Comparison of ENCODE assay signal across 1 cellular context in the genomic region with DNA sequence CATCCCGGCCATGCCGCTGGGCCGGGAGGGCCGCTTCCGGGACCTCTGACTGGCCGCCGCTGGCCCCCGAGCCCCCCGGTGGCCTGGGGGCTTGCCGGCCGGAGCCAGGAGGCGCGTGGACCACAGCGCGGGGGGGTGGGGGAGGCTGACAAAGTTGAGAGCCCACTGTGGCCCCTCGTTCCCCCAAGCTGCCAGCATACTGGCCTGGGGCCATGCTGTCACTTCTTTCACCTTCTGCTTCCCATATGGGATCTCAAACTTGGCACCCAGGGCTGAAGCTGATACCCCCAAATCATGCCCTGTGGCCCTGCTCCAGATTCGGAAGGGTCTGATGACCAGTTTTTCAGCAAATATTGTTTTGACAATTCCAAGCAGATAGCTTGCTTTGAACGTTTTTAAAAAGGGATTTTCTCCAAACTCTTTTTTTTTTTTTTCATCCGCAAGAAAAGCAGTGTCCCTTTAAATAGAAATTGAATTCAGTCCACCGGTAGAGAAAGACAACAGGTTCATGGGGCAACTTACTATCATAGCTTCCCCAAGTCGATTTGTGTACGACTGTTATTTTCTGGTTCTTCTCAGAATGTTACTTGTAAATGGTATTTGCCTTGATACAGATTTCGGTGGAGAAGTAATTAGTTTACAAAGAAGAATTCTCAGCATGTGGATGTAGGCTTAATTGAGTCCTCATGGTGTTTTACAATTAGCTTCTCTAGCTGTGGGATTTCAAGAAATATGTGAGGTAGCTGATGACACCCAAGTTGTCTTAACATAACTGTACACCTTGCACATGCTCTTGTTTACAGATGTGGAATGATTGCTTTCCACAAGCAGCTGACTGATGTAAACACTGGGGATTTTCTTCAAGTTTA.
TF ChIP-seq lines count a peak whose summit lies in the region.

No MANE protein-coding gene starts in this region.

TF ChIP-seq in K562, 482 proteins besides CTCF, POLR2A, EP300 and RAD21 (continued from another document and continues in another):
- TF ChIP-seq, protein P1, sequence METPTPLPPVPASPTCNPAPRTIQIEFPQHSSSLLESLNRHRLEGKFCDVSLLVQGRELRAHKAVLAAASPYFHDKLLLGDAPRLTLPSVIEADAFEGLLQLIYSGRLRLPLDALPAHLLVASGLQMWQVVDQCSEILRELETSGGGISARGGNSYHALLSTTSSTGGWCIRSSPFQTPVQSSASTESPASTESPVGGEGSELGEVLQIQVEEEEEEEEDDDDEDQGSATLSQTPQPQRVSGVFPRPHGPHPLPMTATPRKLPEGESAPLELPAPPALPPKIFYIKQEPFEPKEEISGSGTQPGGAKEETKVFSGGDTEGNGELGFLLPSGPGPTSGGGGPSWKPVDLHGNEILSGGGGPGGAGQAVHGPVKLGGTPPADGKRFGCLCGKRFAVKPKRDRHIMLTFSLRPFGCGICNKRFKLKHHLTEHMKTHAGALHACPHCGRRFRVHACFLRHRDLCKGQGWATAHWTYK (CRISPR knock-in tag; IDR thresholded peaks at IDR 0.05) = no peak
- no peak for TF ChIP-seq ARHGAP35 (IDR thresholded peaks at IDR 0.05; ENCODE audit: partially characterized antibody)
- no peak for TF ChIP-seq BRD9 (IDR thresholded peaks at IDR 0.05; ENCODE audit: low read depth, partially characterized antibody)
- no peak for TF ChIP-seq GTF2E2 (tag; IDR thresholded peaks at IDR 0.05)
- TF ChIP-seq SUPT5H (IDR thresholded peaks at IDR 0.05) = no peak
- TF ChIP-seq MCM3 (IDR thresholded peaks at IDR 0.05) = no peak
- TF ChIP-seq, protein P2, sequence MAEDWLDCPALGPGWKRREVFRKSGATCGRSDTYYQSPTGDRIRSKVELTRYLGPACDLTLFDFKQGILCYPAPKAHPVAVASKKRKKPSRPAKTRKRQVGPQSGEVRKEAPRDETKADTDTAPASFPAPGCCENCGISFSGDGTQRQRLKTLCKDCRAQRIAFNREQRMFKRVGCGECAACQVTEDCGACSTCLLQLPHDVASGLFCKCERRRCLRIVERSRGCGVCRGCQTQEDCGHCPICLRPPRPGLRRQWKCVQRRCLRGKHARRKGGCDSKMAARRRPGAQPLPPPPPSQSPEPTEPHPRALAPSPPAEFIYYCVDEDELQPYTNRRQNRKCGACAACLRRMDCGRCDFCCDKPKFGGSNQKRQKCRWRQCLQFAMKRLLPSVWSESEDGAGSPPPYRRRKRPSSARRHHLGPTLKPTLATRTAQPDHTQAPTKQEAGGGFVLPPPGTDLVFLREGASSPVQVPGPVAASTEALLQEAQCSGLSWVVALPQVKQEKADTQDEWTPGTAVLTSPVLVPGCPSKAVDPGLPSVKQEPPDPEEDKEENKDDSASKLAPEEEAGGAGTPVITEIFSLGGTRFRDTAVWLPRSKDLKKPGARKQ (CRISPR knock-in tag; IDR thresholded peaks at IDR 0.05) = no peak
- TF ChIP-seq MCM5 (IDR thresholded peaks at IDR 0.05; ENCODE audit: low read depth) = no peak
- no peak for TF ChIP-seq ZNF830 (CRISPR knock-in tag; IDR thresholded peaks at IDR 0.05)
- TF ChIP-seq, protein P3, sequence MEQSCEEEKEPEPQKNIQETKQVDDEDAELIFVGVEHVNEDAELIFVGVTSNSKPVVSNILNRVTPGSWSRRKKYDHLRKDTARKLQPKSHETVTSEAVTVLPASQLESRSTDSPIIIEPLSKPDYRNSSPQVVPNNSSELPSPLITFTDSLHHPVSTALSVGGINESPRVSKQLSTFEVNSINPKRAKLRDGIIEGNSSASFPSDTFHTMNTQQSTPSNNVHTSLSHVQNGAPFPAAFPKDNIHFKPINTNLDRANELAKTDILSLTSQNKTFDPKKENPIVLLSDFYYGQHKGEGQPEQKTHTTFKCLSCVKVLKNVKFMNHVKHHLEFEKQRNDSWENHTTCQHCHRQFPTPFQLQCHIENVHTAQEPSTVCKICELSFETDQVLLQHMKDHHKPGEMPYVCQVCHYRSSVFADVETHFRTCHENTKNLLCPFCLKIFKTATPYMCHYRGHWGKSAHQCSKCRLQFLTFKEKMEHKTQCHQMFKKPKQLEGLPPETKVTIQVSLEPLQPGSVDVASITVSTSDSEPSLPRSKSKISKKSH (CRISPR knock-in tag; IDR thresholded peaks at IDR 0.05) = no peak
- no peak for TF ChIP-seq HLTF (IDR thresholded peaks at IDR 0.05)
- no peak for TF ChIP-seq ZSCAN32 (CRISPR knock-in tag; IDR thresholded peaks at IDR 0.05)
- peak; percentile 46 to 51 for TF ChIP-seq NRF1 (conservative IDR thresholded peaks at IDR 0.05 in 1 of 2, IDR thresholded peaks at IDR 0.05 in 1 of 2)
- TF ChIP-seq, protein P4, sequence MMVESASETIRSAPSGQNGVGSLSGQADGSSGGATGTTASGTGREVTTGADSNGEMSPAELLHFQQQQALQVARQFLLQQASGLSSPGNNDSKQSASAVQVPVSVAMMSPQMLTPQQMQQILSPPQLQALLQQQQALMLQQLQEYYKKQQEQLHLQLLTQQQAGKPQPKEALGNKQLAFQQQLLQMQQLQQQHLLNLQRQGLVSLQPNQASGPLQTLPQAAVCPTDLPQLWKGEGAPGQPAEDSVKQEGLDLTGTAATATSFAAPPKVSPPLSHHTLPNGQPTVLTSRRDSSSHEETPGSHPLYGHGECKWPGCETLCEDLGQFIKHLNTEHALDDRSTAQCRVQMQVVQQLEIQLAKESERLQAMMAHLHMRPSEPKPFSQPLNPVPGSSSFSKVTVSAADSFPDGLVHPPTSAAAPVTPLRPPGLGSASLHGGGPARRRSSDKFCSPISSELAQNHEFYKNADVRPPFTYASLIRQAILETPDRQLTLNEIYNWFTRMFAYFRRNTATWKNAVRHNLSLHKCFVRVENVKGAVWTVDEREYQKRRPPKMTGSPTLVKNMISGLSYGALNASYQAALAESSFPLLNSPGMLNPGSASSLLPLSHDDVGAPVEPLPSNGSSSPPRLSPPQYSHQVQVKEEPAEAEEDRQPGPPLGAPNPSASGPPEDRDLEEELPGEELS (CRISPR knock-in tag; IDR thresholded peaks at IDR 0.05; ENCODE audit: borderline replicate concordance) = no peak
- TF ChIP-seq NFIX (CRISPR knock-in tag; IDR thresholded peaks at IDR 0.05; ENCODE audit: low read depth) = no peak
- no peak; the same call in 1 of the 2 replicates for TF ChIP-seq MTA1 (IDR thresholded peaks at IDR 0.05; ENCODE audit: borderline replicate concordance)
- TF ChIP-seq TOE1 (IDR thresholded peaks at IDR 0.05; ENCODE audit: borderline replicate concordance) = no peak
- TF ChIP-seq TOE1 (CRISPR knock-in tag; IDR thresholded peaks at IDR 0.05; ENCODE audit: borderline replicate concordance, low read depth) = no peak
- TF ChIP-seq ZNF644 (tag; IDR thresholded peaks at IDR 0.05; ENCODE audit: low read depth) = no peak
- TF ChIP-seq, protein P5, sequence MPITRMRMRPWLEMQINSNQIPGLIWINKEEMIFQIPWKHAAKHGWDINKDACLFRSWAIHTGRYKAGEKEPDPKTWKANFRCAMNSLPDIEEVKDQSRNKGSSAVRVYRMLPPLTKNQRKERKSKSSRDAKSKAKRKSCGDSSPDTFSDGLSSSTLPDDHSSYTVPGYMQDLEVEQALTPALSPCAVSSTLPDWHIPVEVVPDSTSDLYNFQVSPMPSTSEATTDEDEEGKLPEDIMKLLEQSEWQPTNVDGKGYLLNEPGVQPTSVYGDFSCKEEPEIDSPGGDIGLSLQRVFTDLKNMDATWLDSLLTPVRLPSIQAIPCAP (CRISPR knock-in tag; IDR thresholded peaks at IDR 0.05; ENCODE audit: borderline replicate concordance) = no peak
- TF ChIP-seq, protein P6, sequence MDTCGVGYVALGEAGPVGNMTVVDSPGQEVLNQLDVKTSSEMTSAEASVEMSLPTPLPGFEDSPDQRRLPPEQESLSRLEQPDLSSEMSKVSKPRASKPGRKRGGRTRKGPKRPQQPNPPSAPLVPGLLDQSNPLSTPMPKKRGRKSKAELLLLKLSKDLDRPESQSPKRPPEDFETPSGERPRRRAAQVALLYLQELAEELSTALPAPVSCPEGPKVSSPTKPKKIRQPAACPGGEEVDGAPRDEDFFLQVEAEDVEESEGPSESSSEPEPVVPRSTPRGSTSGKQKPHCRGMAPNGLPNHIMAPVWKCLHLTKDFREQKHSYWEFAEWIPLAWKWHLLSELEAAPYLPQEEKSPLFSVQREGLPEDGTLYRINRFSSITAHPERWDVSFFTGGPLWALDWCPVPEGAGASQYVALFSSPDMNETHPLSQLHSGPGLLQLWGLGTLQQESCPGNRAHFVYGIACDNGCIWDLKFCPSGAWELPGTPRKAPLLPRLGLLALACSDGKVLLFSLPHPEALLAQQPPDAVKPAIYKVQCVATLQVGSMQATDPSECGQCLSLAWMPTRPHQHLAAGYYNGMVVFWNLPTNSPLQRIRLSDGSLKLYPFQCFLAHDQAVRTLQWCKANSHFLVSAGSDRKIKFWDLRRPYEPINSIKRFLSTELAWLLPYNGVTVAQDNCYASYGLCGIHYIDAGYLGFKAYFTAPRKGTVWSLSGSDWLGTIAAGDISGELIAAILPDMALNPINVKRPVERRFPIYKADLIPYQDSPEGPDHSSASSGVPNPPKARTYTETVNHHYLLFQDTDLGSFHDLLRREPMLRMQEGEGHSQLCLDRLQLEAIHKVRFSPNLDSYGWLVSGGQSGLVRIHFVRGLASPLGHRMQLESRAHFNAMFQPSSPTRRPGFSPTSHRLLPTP (IDR thresholded peaks at IDR 0.05; ENCODE audit: borderline replicate concordance, extremely low read depth, insufficient read length) = no peak
- no peak for TF ChIP-seq ZZZ3 (IDR thresholded peaks at IDR 0.05)
- no peak for TF ChIP-seq RFX1 (IDR thresholded peaks at IDR 0.05)
- no peak for TF ChIP-seq PHTF2 (CRISPR knock-in tag; IDR thresholded peaks at IDR 0.05)
- TF ChIP-seq TCF3 (CRISPR knock-in tag; IDR thresholded peaks at IDR 0.05) = peak; percentile 27; the same call in 1 of the 2 replicates
- TF ChIP-seq STAG1 (CRISPR knock-in tag; IDR thresholded peaks at IDR 0.05; ENCODE audit: borderline replicate concordance) = no peak
- TF ChIP-seq, protein P7, sequence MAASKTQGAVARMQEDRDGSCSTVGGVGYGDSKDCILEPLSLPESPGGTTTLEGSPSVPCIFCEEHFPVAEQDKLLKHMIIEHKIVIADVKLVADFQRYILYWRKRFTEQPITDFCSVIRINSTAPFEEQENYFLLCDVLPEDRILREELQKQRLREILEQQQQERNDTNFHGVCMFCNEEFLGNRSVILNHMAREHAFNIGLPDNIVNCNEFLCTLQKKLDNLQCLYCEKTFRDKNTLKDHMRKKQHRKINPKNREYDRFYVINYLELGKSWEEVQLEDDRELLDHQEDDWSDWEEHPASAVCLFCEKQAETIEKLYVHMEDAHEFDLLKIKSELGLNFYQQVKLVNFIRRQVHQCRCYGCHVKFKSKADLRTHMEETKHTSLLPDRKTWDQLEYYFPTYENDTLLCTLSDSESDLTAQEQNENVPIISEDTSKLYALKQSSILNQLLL (CRISPR knock-in tag; IDR thresholded peaks at IDR 0.05; ENCODE audit: borderline replicate concordance) = no peak
- TF ChIP-seq ZNF3 (CRISPR knock-in tag; IDR thresholded peaks at IDR 0.05) = no peak
- TF ChIP-seq ZNF24 (IDR thresholded peaks at IDR 0.05) = peak; percentile 27; the same call in 1 of the 2 replicates
- TF ChIP-seq, protein P8, sequence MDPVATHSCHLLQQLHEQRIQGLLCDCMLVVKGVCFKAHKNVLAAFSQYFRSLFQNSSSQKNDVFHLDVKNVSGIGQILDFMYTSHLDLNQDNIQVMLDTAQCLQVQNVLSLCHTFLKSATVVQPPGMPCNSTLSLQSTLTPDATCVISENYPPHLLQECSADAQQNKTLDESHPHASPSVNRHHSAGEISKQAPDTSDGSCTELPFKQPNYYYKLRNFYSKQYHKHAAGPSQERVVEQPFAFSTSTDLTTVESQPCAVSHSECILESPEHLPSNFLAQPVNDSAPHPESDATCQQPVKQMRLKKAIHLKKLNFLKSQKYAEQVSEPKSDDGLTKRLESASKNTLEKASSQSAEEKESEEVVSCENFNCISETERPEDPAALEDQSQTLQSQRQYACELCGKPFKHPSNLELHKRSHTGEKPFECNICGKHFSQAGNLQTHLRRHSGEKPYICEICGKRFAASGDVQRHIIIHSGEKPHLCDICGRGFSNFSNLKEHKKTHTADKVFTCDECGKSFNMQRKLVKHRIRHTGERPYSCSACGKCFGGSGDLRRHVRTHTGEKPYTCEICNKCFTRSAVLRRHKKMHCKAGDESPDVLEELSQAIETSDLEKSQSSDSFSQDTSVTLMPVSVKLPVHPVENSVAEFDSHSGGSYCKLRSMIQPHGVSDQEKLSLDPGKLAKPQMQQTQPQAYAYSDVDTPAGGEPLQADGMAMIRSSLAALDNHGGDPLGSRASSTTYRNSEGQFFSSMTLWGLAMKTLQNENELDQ (CRISPR knock-in tag; IDR thresholded peaks at IDR 0.05; ENCODE audit: borderline replicate concordance) = no peak
- TF ChIP-seq TAF9B (IDR thresholded peaks at IDR 0.05; ENCODE audit: partially characterized antibody) = no peak
- no peak for TF ChIP-seq SIRT6 (IDR thresholded peaks at IDR 0.05; ENCODE audit: low read depth, low read length)
- 0 out of 2 replicates have a peak, but pooled peaks have one; percentile 7 for TF ChIP-seq FOSL1 (tag; conservative IDR thresholded peaks at IDR 0.05)
- TF ChIP-seq STAT5A (IDR thresholded peaks at IDR 0.05; ENCODE audit: borderline replicate concordance, low read length) = peak; percentile 46
- peak; percentile 50; the same call in 1 of the 2 replicates for TF ChIP-seq BHLHE40 (IDR thresholded peaks at IDR 0.05; ENCODE audit: low read length)
- no peak for TF ChIP-seq ZNF780A (CRISPR knock-in tag; IDR thresholded peaks at IDR 0.05)
- no peak for TF ChIP-seq NELFE (IDR thresholded peaks at IDR 0.05; ENCODE audit: insufficient read depth, insufficient read length)
- 0 out of 4 replicates have a peak, but pooled peaks of 1 of the 2 experiments have one; percentile 10 for TF ChIP-seq MAZ (CRISPR knock-in tag; conservative IDR thresholded peaks at IDR 0.05 in 1 of 2, IDR thresholded peaks at IDR 0.05 in 1 of 2)
- 0 out of 2 replicates have a peak, but pooled peaks have one; percentile 7 for TF ChIP-seq RB1 (IDR thresholded peaks at IDR 0.05; ENCODE audit: low read depth)
- TF ChIP-seq, protein P9, sequence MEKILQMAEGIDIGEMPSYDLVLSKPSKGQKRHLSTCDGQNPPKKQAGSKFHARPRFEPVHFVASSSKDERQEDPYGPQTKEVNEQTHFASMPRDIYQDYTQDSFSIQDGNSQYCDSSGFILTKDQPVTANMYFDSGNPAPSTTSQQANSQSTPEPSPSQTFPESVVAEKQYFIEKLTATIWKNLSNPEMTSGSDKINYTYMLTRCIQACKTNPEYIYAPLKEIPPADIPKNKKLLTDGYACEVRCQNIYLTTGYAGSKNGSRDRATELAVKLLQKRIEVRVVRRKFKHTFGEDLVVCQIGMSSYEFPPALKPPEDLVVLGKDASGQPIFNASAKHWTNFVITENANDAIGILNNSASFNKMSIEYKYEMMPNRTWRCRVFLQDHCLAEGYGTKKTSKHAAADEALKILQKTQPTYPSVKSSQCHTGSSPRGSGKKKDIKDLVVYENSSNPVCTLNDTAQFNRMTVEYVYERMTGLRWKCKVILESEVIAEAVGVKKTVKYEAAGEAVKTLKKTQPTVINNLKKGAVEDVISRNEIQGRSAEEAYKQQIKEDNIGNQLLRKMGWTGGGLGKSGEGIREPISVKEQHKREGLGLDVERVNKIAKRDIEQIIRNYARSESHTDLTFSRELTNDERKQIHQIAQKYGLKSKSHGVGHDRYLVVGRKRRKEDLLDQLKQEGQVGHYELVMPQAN (IDR thresholded peaks at IDR 0.05; ENCODE audit: borderline replicate concordance) = peak; percentile 66; the same call in 1 of the 2 replicates
- no peak for TF ChIP-seq ZNF354B (CRISPR knock-in tag; IDR thresholded peaks at IDR 0.05)
- peak; percentile 8; the same call in 1 of the 2 replicates for TF ChIP-seq MYC (IDR thresholded peaks at IDR 0.05; ENCODE audit: low read depth, low read length)
- TF ChIP-seq MYC (CRISPR knock-in tag; IDR thresholded peaks at IDR 0.05; ENCODE audit: borderline replicate concordance, low read depth) = no peak
- TF ChIP-seq ARID1B (IDR thresholded peaks at IDR 0.05) = no peak; the same call in 1 of the 2 replicates
- TF ChIP-seq NFXL1 (CRISPR knock-in tag; IDR thresholded peaks at IDR 0.05) = no peak
- no peak for TF ChIP-seq POU5F1 (IDR thresholded peaks at IDR 0.05; ENCODE audit: borderline replicate concordance, low read depth, low read length, partially characterized antibody)
